In the genomic region with DNA sequence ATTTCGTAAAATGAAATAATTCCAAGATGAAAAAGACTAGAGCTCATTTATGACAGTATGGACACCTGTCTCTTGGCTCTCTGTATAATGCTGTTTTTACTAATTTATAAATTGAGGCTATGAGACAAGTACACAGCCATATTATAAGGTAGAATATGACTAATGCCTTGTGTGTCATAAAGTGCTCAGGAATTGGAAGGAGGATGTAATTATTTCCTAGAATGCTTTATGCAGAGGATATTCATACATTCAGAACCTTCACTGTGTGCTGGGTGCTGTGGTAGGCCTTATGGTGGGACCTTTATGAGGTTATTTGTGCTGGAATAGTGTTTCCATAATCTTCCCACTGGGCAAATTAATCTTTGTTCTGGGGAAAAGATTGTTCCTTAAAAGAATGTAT, we compare ENCODE assay signal across 17 cellular contexts. TPM values are rescaled to one million over a fixed set of nuclear protein-coding genes. Genes with fewer than 3 reads are reported as not detected.
A peak's percentile ranks its signal among the peaks of the same experiment; 100 is the strongest.
DNase-seq lines count a peak whose midpoint lies in the region; ATAC-seq, FAIRE-seq and TF ChIP-seq lines count a peak whose summit lies in the region.
"Had no signal": no experiment of that assay in that cellular context is flagged by ENCODE, and none has a peak within 500 bp of the region (broad histone marks: within the 10 kb centered on the region; RNA-seq: fewer than 3 reads in every experiment).

No MANE protein-coding gene starts in this region.

- H2AFZ ChIP-seq in PC-3 (ENCODE audit: low read length) (no peak overlapping the region), Karpas-422 (ENCODE audit: low read length) (no peak overlapping the region)

- peak overlapping the region; percentile 51 for H3K27ac Mint-ChIP-seq in activated CD4-positive, alpha-beta T cell treated with anti-CD3 and anti-CD28 coated beads, Interleukin-2, amount 10 ng/mL, durations not matched to agents 24 days and 14 days

- CTCF ChIA-PET in PC-3 (lab: Charles Lee) = no interaction called here

- intact Hi-C loops in activated CD4-positive, alpha-beta T cell treated with anti-CD3 and anti-CD28 coated beads, Interleukin-2, amount 10 ng/mL, durations not matched to agents 24 days and 14 days (cut with micrococcal nuclease) = loop anchor here (5.0 kb wide), 1 partner anchor 33 kb away; no protein-coding TSS in a partner anchor
- intact Hi-C loops in PC-3 (cut with micrococcal nuclease) = no loop called here

- no peaks in the 10 kb centered on the region for H3K36me3 ChIP-seq in PC-3 (ENCODE audit: low read depth, low read length)
- H3K36me3 ChIP-seq in bronchial epithelial cell (ENCODE audit: control insufficient read depth, insufficient read depth, low read length) = no peaks in the 10 kb centered on the region
- H3K36me3 ChIP-seq in neutrophil = peaks cover 7% of the 10 kb centered on the region
- no peaks in the 10 kb centered on the region for H3K36me3 ChIP-seq in Karpas-422 (ENCODE audit: insufficient read depth, low read length)
- H3K36me3 ChIP-seq: right atrium auricular region, thyroid gland had no signal

- peaks cover 34% of the 10 kb centered on the region for H3K4me1 ChIP-seq in PC-3 (ENCODE audit: insufficient read depth, low read length)
- peaks cover 35 to 62% of the 10 kb centered on the region in 2 experiments for H3K4me1 ChIP-seq in neutrophil (ENCODE audit: control insufficient read depth in 1 of 2, insufficient read depth in 1 of 2, low read depth in 1 of 2, low read length in 1 of 2)
- peaks cover 16% of the 10 kb centered on the region for H3K4me1 ChIP-seq in Karpas-422 (ENCODE audit: low read length)

- no peak overlapping the region for H3K9ac ChIP-seq in PC-3 (ENCODE audit: low read length)
- no peak overlapping the region for H3K9ac ChIP-seq in Karpas-422 (ENCODE audit: low read length)

- peaks cover 18% of the 10 kb centered on the region for H3K36me3 Mint-ChIP-seq in activated CD4-positive, alpha-beta T cell treated with anti-CD3 and anti-CD28 coated beads, Interleukin-2, amount 10 ng/mL, durations not matched to agents 24 days and 14 days (ENCODE audit: low read depth)

- H3K9me2 ChIP-seq in PC-3 (replicated peaks; ENCODE audit: low read length) = no peaks in the 10 kb centered on the region
- no peaks in the 10 kb centered on the region for H3K9me2 ChIP-seq in Karpas-422 (replicated peaks; ENCODE audit: insufficient read depth, low read length)

- no TSS peak for BruUV-seq in PC-3 (replicated peaks; lab: Mats Ljungman, UMichigan)

- no peaks in the 10 kb centered on the region for H3K9me3 Mint-ChIP-seq in activated CD4-positive, alpha-beta T cell treated with anti-CD3 and anti-CD28 coated beads, Interleukin-2, amount 10 ng/mL, durations not matched to agents 24 days and 14 days

- FAIRE-seq in bronchial epithelial cell (lab: Jason Lieb, UNC) = no peak

- H3K4me3 Mint-ChIP-seq in activated CD4-positive, alpha-beta T cell treated with anti-CD3 and anti-CD28 coated beads, Interleukin-2, amount 10 ng/mL, durations not matched to agents 24 days and 14 days = peak overlapping the region; percentile 38
- H3K4me3 Mint-ChIP-seq: neural crest cell had no signal

- no peak for DNase-seq in activated CD4-positive, alpha-beta T cell treated with anti-CD3 and anti-CD28 coated beads, Interleukin-2, amount 10 ng/mL, durations not matched to agents 24 days and 14 days
- DNase-seq in activated CD4-positive, alpha-beta T cell treated with anti-CD3 and anti-CD28 coated beads for 48 hours = no peak
- DNase-seq in PC-3 (peak; percentile 45), bronchial epithelial cell (ENCODE audit: low read depth) (peak; percentile 70), Karpas-422 (no peak)
- DNase-seq in stimulated activated CD4-positive, alpha-beta T cell treated with anti-CD3 and anti-CD28 coated beads, Interleukin-4, amount 100 ng/mL, for 1 hour = no peak
- DNase-seq: COR-L47; effector CD4-positive, alpha-beta T cell; NCI-H187; NCI-H526; stimulated activated CD4-positive, alpha-beta T cell treated with anti-CD3 and anti-CD28 coated beads, Interleukin-1b, Interleukin-23, amount 100 ng/mL, for 48 hours; thyroid gland had no signal

- ATAC-seq in PC-3 = peak; percentile 64
- ATAC-seq in GM19035 (IDR thresholded peaks at IDR 0.05; ENCODE audit: unreplicated experiment) = no peak
- ATAC-seq: Panc1 had no signal

- H3K27me3 Mint-ChIP-seq in activated CD4-positive, alpha-beta T cell treated with anti-CD3 and anti-CD28 coated beads, Interleukin-2, amount 10 ng/mL, durations not matched to agents 24 days and 14 days = no peaks in the 10 kb centered on the region

- peaks cover 74% of the 10 kb centered on the region for H3K79me2 ChIP-seq in PC-3 (ENCODE audit: low read length)
- peaks cover 78% of the 10 kb centered on the region for H3K79me2 ChIP-seq in Karpas-422 (ENCODE audit: low read length)

- H3K27ac ChIP-seq in PC-3 (ENCODE audit: low read length) (no peak overlapping the region), neutrophil (peak overlapping the region; percentile 58), Karpas-422 (ENCODE audit: low read length) (no peak overlapping the region)
- H3K27ac ChIP-seq: right atrium auricular region had no signal

- no peak overlapping the region for H3K4me2 ChIP-seq in PC-3 (ENCODE audit: low read length)
- no peak overlapping the region for H3K4me2 ChIP-seq in Karpas-422 (ENCODE audit: low read depth, low read length, poor library complexity, severe bottlenecking)

- H3K9me3 ChIP-seq in PC-3 (ENCODE audit: low read length) = no peaks in the 10 kb centered on the region
- no peaks in the 10 kb centered on the region for H3K9me3 ChIP-seq in neutrophil
- no peaks in the 10 kb centered on the region for H3K9me3 ChIP-seq in Karpas-422 (ENCODE audit: low read length)
- H3K9me3 ChIP-seq: right atrium auricular region, thyroid gland had no signal

- H3K27me3 ChIP-seq in PC-3 (ENCODE audit: low read length) (no peaks in the 10 kb centered on the region), bronchial epithelial cell (ENCODE audit: control insufficient read depth, insufficient read depth, low read length) (no peaks in the 10 kb centered on the region), neutrophil (no peaks in the 10 kb centered on the region), Karpas-422 (ENCODE audit: low read length) (no peaks in the 10 kb centered on the region)
- H3K27me3 ChIP-seq: right atrium auricular region, thyroid gland had no signal

- H4K20me1 ChIP-seq in PC-3 (ENCODE audit: low read length) (peaks cover 44% of the 10 kb centered on the region), Karpas-422 (ENCODE audit: insufficient read depth, low read depth, low read length) (peaks cover 71% of the 10 kb centered on the region)

- POLR2A ChIA-PET in PC-3 (lab: Charles Lee; ENCODE audit: unreplicated experiment) = interaction anchor here (0.6 kb wide), 1 partner anchor 380 kb away, joined by 5 read pairs; no protein-coding TSS in a partner anchor

- TF ChIP-seq CTCF in PC-3 (conservative IDR thresholded peaks at IDR 0.05; ENCODE audit: low read depth, low read length) = no peak
- TF ChIP-seq CTCF in bronchial epithelial cell (IDR thresholded peaks at IDR 0.05; ENCODE audit: insufficient read depth, low read length, severe bottlenecking) = no peak
- TF ChIP-seq CTCF in neutrophil (IDR thresholded peaks at IDR 0.05) = no peak

- no peaks in the 10 kb centered on the region for H3F3A ChIP-seq in PC-3 (ENCODE audit: low read length, unreplicated experiment)

- no peak overlapping the region for H3K4me3 ChIP-seq in PC-3 (ENCODE audit: low read length)
- no peak overlapping the region for H3K4me3 ChIP-seq in bronchial epithelial cell (ENCODE audit: low read depth, low read length)
- H3K4me3 ChIP-seq in neutrophil (ENCODE audit: low read depth in 1 of 2, low read length in 1 of 2) = no peak overlapping the region
- no peak overlapping the region for H3K4me3 ChIP-seq in Karpas-422 (ENCODE audit: low read length)
- H3K4me3 ChIP-seq: right atrium auricular region, thyroid gland had no signal

- peaks cover 62% of the 10 kb centered on the region for H3K4me1 Mint-ChIP-seq in activated CD4-positive, alpha-beta T cell treated with anti-CD3 and anti-CD28 coated beads, Interleukin-2, amount 10 ng/mL, durations not matched to agents 24 days and 14 days

RNA-seq across cellular contexts. Expression of a gene that starts 13.3 kb away (rescaled TPM):
- 45.5 and 56.0 TPM in 2 replicates for total RNA-seq in activated CD4-positive, alpha-beta T cell treated with anti-CD3 and anti-CD28 coated beads, Interleukin-2, amount 10 ng/mL, durations not matched to agents 24 days and 14 days
- total RNA-seq in PC-3 (2014; rRNA removed) (21.5 and 23.3 TPM in 2 replicates), bronchial epithelial cell (24.5 and 34.4 TPM in 2 replicates)
- total RNA-seq in Karpas-422 (2014; rRNA removed; shearing (Covaris generic); ENCODE audit: low replicate concordance) = 28.5 and 58.7 TPM in 2 replicates

Comparison
In these comparisons a context has a peak if more than half of its experiments do, and no peak if none do; other contexts are left out.
1. DNase-seq: peak in PC-3 (single experiment) and bronchial epithelial cell (single experiment); none in activated CD4-positive, alpha-beta T cell treated with anti-CD3 and anti-CD28 coated beads, Interleukin-2, amount 10 ng/mL, durations not matched to agents 24 days and 14 days (single experiment), activated CD4-positive, alpha-beta T cell treated with anti-CD3 and anti-CD28 coated beads for 48 hours (single experiment), Karpas-422 (single experiment) and stimulated activated CD4-positive, alpha-beta T cell treated with anti-CD3 and anti-CD28 coated beads, Interleukin-4, amount 100 ng/mL, for 1 hour (single experiment).